ENCODE assay signal across 1 cellular context in genomic region chr5:176536132-176536901, GRCh38.
TF ChIP-seq lines count a peak whose summit lies in the region.

No MANE protein-coding gene starts in this region.

TF ChIP-seq in HepG2, 621 proteins besides CTCF, POLR2A, EP300 and RAD21 (continued from another document and continues in another):
- 0 out of 2 replicates have a peak, but pooled peaks have one; percentile 51 for TF ChIP-seq YEATS4 (CRISPR knock-in tag; IDR thresholded peaks at IDR 0.05; ENCODE audit: borderline replicate concordance)
- TF ChIP-seq ZC3H13 (CRISPR knock-in tag; IDR thresholded peaks at IDR 0.05), result 0 out of 2 replicates have a peak, but pooled peaks have one; percentile 21
- TF ChIP-seq ZBTB2 (CRISPR knock-in tag; IDR thresholded peaks at IDR 0.05; ENCODE audit: low read depth), result no peak
- TF ChIP-seq ZNF253 (CRISPR knock-in tag; IDR thresholded peaks at IDR 0.05; ENCODE audit: borderline replicate concordance), result no peak
- TF ChIP-seq ZNF24 (IDR thresholded peaks at IDR 0.05), result no peak
- TF ChIP-seq TEAD2 (CRISPR knock-in tag; IDR thresholded peaks at IDR 0.05), result no peak
- TF ChIP-seq HMG20B (CRISPR knock-in tag; conservative IDR thresholded peaks at IDR 0.05), result no peak
- no peak for TF ChIP-seq ZNF333 (CRISPR knock-in tag; IDR thresholded peaks at IDR 0.05; ENCODE audit: borderline replicate concordance)
- no peak for TF ChIP-seq ZHX1 (CRISPR knock-in tag; IDR thresholded peaks at IDR 0.05; ENCODE audit: low read depth)
- no peak for TF ChIP-seq KIAA2018 (CRISPR knock-in tag; IDR thresholded peaks at IDR 0.05; ENCODE audit: borderline replicate concordance)
- no peak for TF ChIP-seq ZNF549 (CRISPR knock-in tag; IDR thresholded peaks at IDR 0.05)
- peak; percentile 34 for TF ChIP-seq SRSF1 (optimal IDR thresholded peaks at IDR 0.05; ENCODE audit: low read depth, low read length)
- no peak for TF ChIP-seq BRF2 (CRISPR knock-in tag; IDR thresholded peaks at IDR 0.05)
- no peak for TF ChIP-seq TOE1 (CRISPR knock-in tag; IDR thresholded peaks at IDR 0.05)
- TF ChIP-seq FOXJ3 (CRISPR knock-in tag; IDR thresholded peaks at IDR 0.05; ENCODE audit: borderline replicate concordance), result no peak; the same call in 1 of the 2 replicates
- peak; percentile 59 for TF ChIP-seq SIN3A (IDR thresholded peaks at IDR 0.05; ENCODE audit: borderline replicate concordance, low read depth, low read length)
- peak; percentile 53; the same call in 1 of the 2 replicates for TF ChIP-seq ZNF780A (CRISPR knock-in tag; IDR thresholded peaks at IDR 0.05)
- 0 out of 2 replicates have a peak, but pooled peaks have one; percentile 21 for TF ChIP-seq ZBTB42 (CRISPR knock-in tag; IDR thresholded peaks at IDR 0.05)
- 0 out of 2 replicates have a peak, but pooled peaks have one; percentile 41 for TF ChIP-seq ARNTL (CRISPR knock-in tag; IDR thresholded peaks at IDR 0.05)
- peak; percentile 58; the same call in 1 of the 2 replicates for TF ChIP-seq SAP130 (CRISPR knock-in tag; IDR thresholded peaks at IDR 0.05; ENCODE audit: low read depth)
- TF ChIP-seq EZH2 (conservative IDR thresholded peaks at IDR 0.05; ENCODE audit: low read depth, low read length), result no peak
- no peak for TF ChIP-seq ZNF317 (CRISPR knock-in tag; IDR thresholded peaks at IDR 0.05)
- TF ChIP-seq PPARG (CRISPR knock-in tag; conservative IDR thresholded peaks at IDR 0.05), result no peak
- TF ChIP-seq ZNF850 (CRISPR knock-in tag; conservative IDR thresholded peaks at IDR 0.05), result no peak
- TF ChIP-seq YEATS2 (CRISPR knock-in tag; IDR thresholded peaks at IDR 0.05; ENCODE audit: borderline replicate concordance), result no peak
- TF ChIP-seq STAT6 (CRISPR knock-in tag; IDR thresholded peaks at IDR 0.05; ENCODE audit: borderline replicate concordance), result no peak
- no peak for TF ChIP-seq GZF1 (CRISPR knock-in tag; IDR thresholded peaks at IDR 0.05)
- peak; percentile 78 for TF ChIP-seq ARID2 (CRISPR knock-in tag; IDR thresholded peaks at IDR 0.05; ENCODE audit: borderline replicate concordance)
- peak; percentile 52; the same call in 1 of the 2 replicates for TF ChIP-seq HES4 (CRISPR knock-in tag; IDR thresholded peaks at IDR 0.05; ENCODE audit: borderline replicate concordance)
- no peak for TF ChIP-seq SOX6 (IDR thresholded peaks at IDR 0.05)
- TF ChIP-seq SOX6 (CRISPR knock-in tag; IDR thresholded peaks at IDR 0.05), result peak; percentile 52
- TF ChIP-seq YY1 (IDR thresholded peaks at IDR 0.05; ENCODE audit: insufficient read depth, insufficient replicate concordance, low read depth, low read length), result no peak
- TF ChIP-seq GABPA (IDR thresholded peaks at IDR 0.05; ENCODE audit: low read depth, low read length), result no peak
- TF ChIP-seq GABPA (CRISPR knock-in tag; IDR thresholded peaks at IDR 0.05; ENCODE audit: low read depth), result 0 out of 2 replicates have a peak, but pooled peaks have one; percentile 4
- no peak for TF ChIP-seq ZNF788 (CRISPR knock-in tag; IDR thresholded peaks at IDR 0.05; ENCODE audit: borderline replicate concordance)
- TF ChIP-seq TSC22D2 (CRISPR knock-in tag; IDR thresholded peaks at IDR 0.05; ENCODE audit: borderline replicate concordance), result 0 out of 2 replicates have a peak, but pooled peaks have one; percentile 31
- TF ChIP-seq RBFOX2 (IDR thresholded peaks at IDR 0.05; ENCODE audit: low read depth, low read length), result no peak; the same call in 1 of the 2 replicates
- no peak for TF ChIP-seq RARG (CRISPR knock-in tag; IDR thresholded peaks at IDR 0.05; ENCODE audit: low read depth)
- TF ChIP-seq HDAC6 (IDR thresholded peaks at IDR 0.05; ENCODE audit: low read depth, low read length), result no peak
- no peak for TF ChIP-seq HNF4G (IDR thresholded peaks at IDR 0.05; ENCODE audit: borderline replicate concordance, low read depth, low read length)
- no peak for TF ChIP-seq HNF4G (CRISPR knock-in tag; IDR thresholded peaks at IDR 0.05; ENCODE audit: borderline replicate concordance, low read depth)
- peak; percentile 86 for TF ChIP-seq ZNF629 (CRISPR knock-in tag; conservative IDR thresholded peaks at IDR 0.05)
- peak; percentile 27 to 44; a peak in 1 of 4 replicates for TF ChIP-seq HMGXB4 (CRISPR knock-in tag; IDR thresholded peaks at IDR 0.05; ENCODE audit: borderline replicate concordance in 1 of 2, low read depth in 1 of 2)
- TF ChIP-seq ZSCAN9 (CRISPR knock-in tag; IDR thresholded peaks at IDR 0.05; ENCODE audit: borderline replicate concordance), result no peak
- TF ChIP-seq ATF4 (CRISPR knock-in tag; IDR thresholded peaks at IDR 0.05), result no peak
- TF ChIP-seq HOXA3 (CRISPR knock-in tag; IDR thresholded peaks at IDR 0.05), result no peak
- TF ChIP-seq SRY (CRISPR knock-in tag; IDR thresholded peaks at IDR 0.05), result no peak
- no peak for TF ChIP-seq PRPF4 (IDR thresholded peaks at IDR 0.05; ENCODE audit: low read depth, low read length, poor library complexity, severe bottlenecking)
